ENCODE assay signal across 1 cellular context in genomic region chr19:55369651-55370304, GRCh38.
TF ChIP-seq lines count a peak whose summit lies in the region.

No MANE protein-coding gene starts in this region.

TF ChIP-seq in WTC11, 78 proteins besides CTCF, POLR2A, EP300 and RAD21 (continued from another document):
- TF ChIP-seq, protein P1, sequence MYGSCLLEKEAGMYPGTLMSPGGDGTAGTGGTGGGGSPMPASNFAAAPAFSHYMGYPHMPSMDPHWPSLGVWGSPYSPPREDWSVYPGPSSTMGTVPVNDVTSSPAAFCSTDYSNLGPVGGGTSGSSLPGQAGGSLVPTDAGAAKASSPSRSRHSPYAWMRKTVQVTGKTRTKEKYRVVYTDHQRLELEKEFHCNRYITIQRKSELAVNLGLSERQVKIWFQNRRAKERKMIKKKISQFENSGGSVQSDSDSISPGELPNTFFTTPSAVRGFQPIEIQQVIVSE (CRISPR knock-in tag; IDR thresholded peaks at IDR 0.05; ENCODE audit: borderline replicate concordance): no peak
- TF ChIP-seq SP1 (CRISPR knock-in tag; conservative IDR thresholded peaks at IDR 0.05) (0 out of 2 replicates have a peak, but pooled peaks have one; percentile 38), CREM (CRISPR knock-in tag; IDR thresholded peaks at IDR 0.05) (no peak), OVOL2 (CRISPR knock-in tag; IDR thresholded peaks at IDR 0.05; ENCODE audit: borderline replicate concordance) (no peak), MXD4 (CRISPR knock-in tag; IDR thresholded peaks at IDR 0.05; ENCODE audit: borderline replicate concordance) (no peak), ZNF423 (CRISPR knock-in tag; IDR thresholded peaks at IDR 0.05) (0 out of 2 replicates have a peak, but pooled peaks have one; percentile 9), FOXJ3 (CRISPR knock-in tag; IDR thresholded peaks at IDR 0.05; ENCODE audit: borderline replicate concordance) (no peak), FOXK1 (CRISPR knock-in tag; IDR thresholded peaks at IDR 0.05) (no peak), ZNF121 (CRISPR knock-in tag; IDR thresholded peaks at IDR 0.05) (no peak)
- TF ChIP-seq, protein P2, sequence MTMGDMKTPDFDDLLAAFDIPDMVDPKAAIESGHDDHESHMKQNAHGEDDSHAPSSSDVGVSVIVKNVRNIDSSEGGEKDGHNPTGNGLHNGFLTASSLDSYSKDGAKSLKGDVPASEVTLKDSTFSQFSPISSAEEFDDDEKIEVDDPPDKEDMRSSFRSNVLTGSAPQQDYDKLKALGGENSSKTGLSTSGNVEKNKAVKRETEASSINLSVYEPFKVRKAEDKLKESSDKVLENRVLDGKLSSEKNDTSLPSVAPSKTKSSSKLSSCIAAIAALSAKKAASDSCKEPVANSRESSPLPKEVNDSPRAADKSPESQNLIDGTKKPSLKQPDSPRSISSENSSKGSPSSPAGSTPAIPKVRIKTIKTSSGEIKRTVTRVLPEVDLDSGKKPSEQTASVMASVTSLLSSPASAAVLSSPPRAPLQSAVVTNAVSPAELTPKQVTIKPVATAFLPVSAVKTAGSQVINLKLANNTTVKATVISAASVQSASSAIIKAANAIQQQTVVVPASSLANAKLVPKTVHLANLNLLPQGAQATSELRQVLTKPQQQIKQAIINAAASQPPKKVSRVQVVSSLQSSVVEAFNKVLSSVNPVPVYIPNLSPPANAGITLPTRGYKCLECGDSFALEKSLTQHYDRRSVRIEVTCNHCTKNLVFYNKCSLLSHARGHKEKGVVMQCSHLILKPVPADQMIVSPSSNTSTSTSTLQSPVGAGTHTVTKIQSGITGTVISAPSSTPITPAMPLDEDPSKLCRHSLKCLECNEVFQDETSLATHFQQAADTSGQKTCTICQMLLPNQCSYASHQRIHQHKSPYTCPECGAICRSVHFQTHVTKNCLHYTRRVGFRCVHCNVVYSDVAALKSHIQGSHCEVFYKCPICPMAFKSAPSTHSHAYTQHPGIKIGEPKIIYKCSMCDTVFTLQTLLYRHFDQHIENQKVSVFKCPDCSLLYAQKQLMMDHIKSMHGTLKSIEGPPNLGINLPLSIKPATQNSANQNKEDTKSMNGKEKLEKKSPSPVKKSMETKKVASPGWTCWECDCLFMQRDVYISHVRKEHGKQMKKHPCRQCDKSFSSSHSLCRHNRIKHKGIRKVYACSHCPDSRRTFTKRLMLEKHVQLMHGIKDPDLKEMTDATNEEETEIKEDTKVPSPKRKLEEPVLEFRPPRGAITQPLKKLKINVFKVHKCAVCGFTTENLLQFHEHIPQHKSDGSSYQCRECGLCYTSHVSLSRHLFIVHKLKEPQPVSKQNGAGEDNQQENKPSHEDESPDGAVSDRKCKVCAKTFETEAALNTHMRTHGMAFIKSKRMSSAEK (CRISPR knock-in tag; IDR thresholded peaks at IDR 0.05; ENCODE audit: borderline replicate concordance): no peak
